ENCODE assay signal across 8 cellular contexts in the genomic region with DNA sequence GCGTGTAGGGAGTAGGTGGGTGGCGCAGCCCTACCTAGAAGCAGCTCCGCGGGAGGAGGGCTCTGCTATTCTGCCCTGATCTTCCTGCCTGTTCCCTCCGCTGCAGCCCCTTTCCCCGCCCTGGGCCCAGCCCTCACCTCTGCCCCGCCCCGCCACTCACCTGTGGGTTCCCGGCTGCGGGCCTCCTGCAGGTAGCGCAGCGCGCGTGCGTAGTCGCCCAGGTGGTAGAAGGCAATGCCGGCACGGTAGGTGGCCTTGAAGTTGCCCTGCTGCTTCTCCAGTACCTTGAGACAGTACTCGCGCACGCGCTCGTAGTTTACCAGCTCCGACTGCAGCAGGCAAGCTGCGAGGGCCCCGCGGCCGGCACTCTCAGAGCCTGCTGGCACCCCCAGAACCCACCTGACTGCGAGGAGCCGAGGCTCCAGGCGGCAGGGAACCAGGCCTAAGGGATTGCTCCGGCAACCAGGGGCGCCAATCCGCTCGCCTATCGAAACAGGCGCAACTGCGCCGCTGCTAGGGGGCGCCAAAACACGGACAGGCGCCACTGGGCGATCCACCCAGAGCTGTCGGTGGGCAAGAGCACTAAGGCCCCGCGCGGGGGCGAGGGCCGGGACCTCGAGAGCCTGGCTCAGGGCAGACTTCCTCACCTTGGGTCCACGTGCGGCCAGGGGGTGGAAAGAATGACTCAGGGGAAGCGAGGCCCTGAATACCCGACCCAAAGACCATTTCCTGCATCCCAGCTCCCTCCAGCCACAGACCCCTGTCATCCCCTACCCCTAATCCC. TPM values are rescaled to one million over a fixed set of nuclear protein-coding genes. Genes with fewer than 3 reads are reported as not detected.
DNase-seq lines count a peak whose midpoint lies in the region; ATAC-seq and TF ChIP-seq lines count a peak whose summit lies in the region.

No MANE protein-coding gene starts in this region.

- DNase-seq in G401 (ENCODE audit: low spot score) (peak; percentile 71), NCI-H2029 (lab: John Stamatoyannopoulos, UW) (peak; percentile 83), cardiac fibroblast (ENCODE audit: low read depth in 2 of 2) (no peak), OCI-M2 (lab: John Stamatoyannopoulos, UW; ENCODE audit: unreplicated experiment) (no peak), T-helper 17 cell (no peak)

- peak overlapping the region; percentile 44 for H3K4me2 ChIP-seq in neural cell (ENCODE audit: low read length)

- H3K9me2 ChIP-seq in neural cell (ENCODE audit: insufficient read depth, low read length) = no peaks in the 10 kb centered on the region

- in situ Hi-C loops in G401 (cut with HindIII; ENCODE audit: low sequenced_read_pairs) = no loop called here

- peak overlapping the region; percentile 64 for H3K9ac ChIP-seq in neural cell (ENCODE audit: low read length)

- H3K4me3 ChIP-seq in cardiac fibroblast (replicated peaks in 1 of 2; ENCODE audit: low read depth in 2 of 2, low read length in 2 of 2) (no peak overlapping the region), neural cell (ENCODE audit: low read length) (peak overlapping the region; percentile 71)

- no peaks in the 10 kb centered on the region for H4K20me1 ChIP-seq in neural cell (ENCODE audit: insufficient read depth)

- H3K79me2 ChIP-seq in neural cell (replicated peaks; ENCODE audit: insufficient read depth, low read length) = no peaks in the 10 kb centered on the region

- H3F3A ChIP-seq in neural cell (ENCODE audit: insufficient read depth, low read length, poor library complexity, severe bottlenecking) = no peaks in the 10 kb centered on the region

- no peak for TF ChIP-seq EP300 in neural cell (conservative IDR thresholded peaks at IDR 0.05; ENCODE audit: poor library complexity, severe bottlenecking)

- peaks cover 4% of the 10 kb centered on the region for H3K36me3 Mint-ChIP-seq in T-helper 17 cell (ENCODE audit: low read depth)

- H3K27me3 ChIP-seq in neural cell (ENCODE audit: insufficient read depth, low read depth, low read length) = peaks cover 14% of the 10 kb centered on the region

- H3K4me3 Mint-ChIP-seq in T-helper 17 cell = no peak overlapping the region

- TF ChIP-seq CTCF in cardiac fibroblast (IDR thresholded peaks at IDR 0.05; ENCODE audit: low read depth, low read length) (peak; percentile 19), neural cell (IDR thresholded peaks at IDR 0.05; ENCODE audit: poor library complexity, severe bottlenecking) (peak; percentile 74)

- H3K36me3 ChIP-seq in neural cell (ENCODE audit: insufficient read depth, low read length) = no peaks in the 10 kb centered on the region

- peaks cover 42% of the 10 kb centered on the region for H3K27me3 Mint-ChIP-seq in T-helper 17 cell

- ATAC-seq in GM21390 (IDR thresholded peaks at IDR 0.05; ENCODE audit: unreplicated experiment) = no peak
- no peak for ATAC-seq in T-helper 17 cell
- no peak for ATAC-seq in GM19455 (IDR thresholded peaks at IDR 0.05; ENCODE audit: unreplicated experiment)

- H3K4me1 Mint-ChIP-seq in T-helper 17 cell = peaks cover 6% of the 10 kb centered on the region

- TF ChIP-seq RAD21 in neural cell (conservative IDR thresholded peaks at IDR 0.05) = no peak

- no peak overlapping the region for H3K27ac Mint-ChIP-seq in T-helper 17 cell

- H2AFZ ChIP-seq in neural cell (ENCODE audit: low read depth, low read length) = peak overlapping the region; percentile 33

- H3K9me3 ChIP-seq in neural cell (ENCODE audit: low read length) (no peaks in the 10 kb centered on the region), T-helper 17 cell (ENCODE audit: control insufficient read depth, low read length, poor library complexity, severe bottlenecking) (no peaks in the 10 kb centered on the region)

- peak overlapping the region; percentile 20 for H3K27ac ChIP-seq in neural cell (ENCODE audit: low read length)

TF ChIP-seq in neural cell, 6 proteins besides CTCF, POLR2A, EP300 and RAD21:
- TF ChIP-seq SMC3 (conservative IDR thresholded peaks at IDR 0.05; ENCODE audit: poor library complexity) (no peak), POLR2AphosphoS5 (IDR thresholded peaks at IDR 0.05) (peak; percentile 12), TAF1 (IDR thresholded peaks at IDR 0.05; ENCODE audit: low read depth) (no peak)
TF ChIP-seq in neural cell: peak in this region for 1.

RNA-seq across cellular contexts. Expression of gene TTC9B, which starts 1.0 kb away (rescaled TPM):
- not detected in 2 replicates for total RNA-seq in G401 (2014; rRNA removed; shearing (Covaris generic))
- polyA plus RNA-seq in neural cell = 111 and 132 TPM in 2 replicates
- 25.4 and 25.8 TPM in 2 replicates for polyA minus RNA-seq in neural cell
- not detected for total RNA-seq in T-helper 17 cell

RNA-seq across cellular contexts. Expression of gene CCNP, which starts 9.3 kb away (rescaled TPM):
- total RNA-seq in G401 (2014; rRNA removed; shearing (Covaris generic)) = not detected in 2 replicates
- polyA plus RNA-seq in neural cell = 0.30 and 0.32 TPM in 2 replicates
- polyA minus RNA-seq in neural cell = not detected in 2 replicates
- total RNA-seq in T-helper 17 cell = 1 to 10 TPM in 1 of 2 donors, under 1 TPM in 1; 0.77 to 1.5 TPM

RNA-seq across cellular contexts. Expression of gene MAP3K10, which starts 26.0 kb away (rescaled TPM):
- total RNA-seq in G401 (2014; rRNA removed; shearing (Covaris generic)) = 13.8 and 21.7 TPM in 2 replicates
- polyA plus RNA-seq in neural cell = 18.3 and 21.1 TPM in 2 replicates
- polyA minus RNA-seq in neural cell = 46.4 and 48.9 TPM in 2 replicates
- total RNA-seq in T-helper 17 cell = 10 to 100 TPM; 20.7 to 28.5 TPM

Comparison
In these comparisons a context has a peak if more than half of its experiments do, and no peak if none do; other contexts are left out.
1. DNase-seq: peak in G401 (single experiment) and NCI-H2029 (single experiment); none in cardiac fibroblast (0 of 2), OCI-M2 (single experiment) and T-helper 17 cell (0 of 3).